ENCODE assay signal across 18 cellular contexts in genomic region chr1:25779894-25780293, GRCh38.
"Had no signal": no experiment of that assay in that cellular context is flagged by ENCODE, and none has a peak within 500 bp of the region (broad histone marks: within the 10 kb centered on the region; RNA-seq: fewer than 3 reads in every experiment).

No MANE protein-coding gene starts in this region.

- H3K36me3 Mint-ChIP-seq: activated CD4-positive, alpha-beta memory T cell treated with anti-CD3 and anti-CD28 coated beads for 36 hours; activated naive CD8-positive, alpha-beta T cell treated with anti-CD3 and anti-CD28 coated beads for 36 hours; mesothelial cell of epicardium; natural killer cell treated with Interleukin-12 subunit alpha and Interleukin-12 subunit beta and Interleukin-15 and Interleukin-18, amount 100 ng/mL, for 72 hours had no signal

- H3K36me3 ChIP-seq: left lung, pancreas had no signal

- H3K27me3 Mint-ChIP-seq: activated CD4-positive, alpha-beta memory T cell treated with anti-CD3 and anti-CD28 coated beads for 36 hours; activated naive CD8-positive, alpha-beta T cell treated with anti-CD3 and anti-CD28 coated beads for 36 hours; stimulated activated naive CD8-positive, alpha-beta T cell treated with anti-CD3 and anti-CD28 coated beads, Interleukin-15, amount 100 ng/mL, for 72 hours had no signal

- DNase-seq: activated CD4-positive, alpha-beta memory T cell treated with anti-CD3 and anti-CD28 coated beads for 36 hours; activated CD4-positive, alpha-beta T cell treated with anti-CD3 and anti-CD28 coated beads for 4 hours; activated CD4-positive, CD25-positive, alpha-beta regulatory T cell; activated naive CD4-positive, alpha-beta T cell treated with Interleukin-2 at 50 U/mL for 16 hours; activated naive CD8-positive, alpha-beta T cell treated with anti-CD3 and anti-CD28 coated beads for 36 hours; activated T-cell treated with anti-CD3 and anti-CD28 coated beads, Interleukin-2, amount 50 U/mL, for 48 hours; amniotic stem cell; kidney glomerular epithelial cell; left lung; pancreas; stimulated activated CD4-positive, alpha-beta T cell treated with anti-CD3 and anti-CD28 coated beads, Interleukin-1b, Interleukin-23, amount 100 ng/mL, for 48 hours; stimulated activated naive CD8-positive, alpha-beta T cell treated with anti-CD3 and anti-CD28 coated beads, Interleukin-15, amount 100 ng/mL, for 72 hours; T-helper 9 cell had no signal

- H3K4me3 ChIP-seq: left lung, pancreas, tibial nerve, vagina had no signal

- H3K27me3 ChIP-seq: left lung, pancreas, tibial nerve, vagina had no signal

- H3K9me3 ChIP-seq: left lung, pancreas, tibial nerve, vagina had no signal

- H3K27ac Mint-ChIP-seq: activated CD4-positive, alpha-beta memory T cell treated with anti-CD3 and anti-CD28 coated beads for 36 hours; activated naive CD8-positive, alpha-beta T cell treated with anti-CD3 and anti-CD28 coated beads for 36 hours; mesothelial cell of epicardium; natural killer cell treated with Interleukin-12 subunit alpha and Interleukin-12 subunit beta and Interleukin-15 and Interleukin-18, amount 100 ng/mL, for 72 hours had no signal

- H3K9me3 Mint-ChIP-seq: activated CD4-positive, alpha-beta memory T cell treated with anti-CD3 and anti-CD28 coated beads for 36 hours; activated naive CD8-positive, alpha-beta T cell treated with anti-CD3 and anti-CD28 coated beads for 36 hours; mesothelial cell of epicardium; natural killer cell treated with Interleukin-12 subunit alpha and Interleukin-12 subunit beta and Interleukin-15 and Interleukin-18, amount 100 ng/mL, for 72 hours; stimulated activated naive CD8-positive, alpha-beta T cell treated with anti-CD3 and anti-CD28 coated beads, Interleukin-15, amount 100 ng/mL, for 72 hours had no signal

- ATAC-seq: left lung; natural killer cell treated with Interleukin-12 subunit alpha and Interleukin-12 subunit beta and Interleukin-15 and Interleukin-18, amount 100 ng/mL, for 72 hours; pancreas; right cardiac atrium; stimulated activated naive CD8-positive, alpha-beta T cell treated with anti-CD3 and anti-CD28 coated beads, Interleukin-15, amount 100 ng/mL, for 72 hours had no signal

- H3K4me3 Mint-ChIP-seq: activated CD4-positive, alpha-beta memory T cell treated with anti-CD3 and anti-CD28 coated beads for 36 hours; activated naive CD8-positive, alpha-beta T cell treated with anti-CD3 and anti-CD28 coated beads for 36 hours; mesothelial cell of epicardium; natural killer cell treated with Interleukin-12 subunit alpha and Interleukin-12 subunit beta and Interleukin-15 and Interleukin-18, amount 100 ng/mL, for 72 hours; stimulated activated naive CD8-positive, alpha-beta T cell treated with anti-CD3 and anti-CD28 coated beads, Interleukin-15, amount 100 ng/mL, for 72 hours had no signal

- H3K27ac ChIP-seq: left lung, pancreas, vagina had no signal

- H3K4me1 ChIP-seq: left lung, vagina had no signal
